20 cellular contexts compared by ENCODE assay signal in the genomic region with DNA sequence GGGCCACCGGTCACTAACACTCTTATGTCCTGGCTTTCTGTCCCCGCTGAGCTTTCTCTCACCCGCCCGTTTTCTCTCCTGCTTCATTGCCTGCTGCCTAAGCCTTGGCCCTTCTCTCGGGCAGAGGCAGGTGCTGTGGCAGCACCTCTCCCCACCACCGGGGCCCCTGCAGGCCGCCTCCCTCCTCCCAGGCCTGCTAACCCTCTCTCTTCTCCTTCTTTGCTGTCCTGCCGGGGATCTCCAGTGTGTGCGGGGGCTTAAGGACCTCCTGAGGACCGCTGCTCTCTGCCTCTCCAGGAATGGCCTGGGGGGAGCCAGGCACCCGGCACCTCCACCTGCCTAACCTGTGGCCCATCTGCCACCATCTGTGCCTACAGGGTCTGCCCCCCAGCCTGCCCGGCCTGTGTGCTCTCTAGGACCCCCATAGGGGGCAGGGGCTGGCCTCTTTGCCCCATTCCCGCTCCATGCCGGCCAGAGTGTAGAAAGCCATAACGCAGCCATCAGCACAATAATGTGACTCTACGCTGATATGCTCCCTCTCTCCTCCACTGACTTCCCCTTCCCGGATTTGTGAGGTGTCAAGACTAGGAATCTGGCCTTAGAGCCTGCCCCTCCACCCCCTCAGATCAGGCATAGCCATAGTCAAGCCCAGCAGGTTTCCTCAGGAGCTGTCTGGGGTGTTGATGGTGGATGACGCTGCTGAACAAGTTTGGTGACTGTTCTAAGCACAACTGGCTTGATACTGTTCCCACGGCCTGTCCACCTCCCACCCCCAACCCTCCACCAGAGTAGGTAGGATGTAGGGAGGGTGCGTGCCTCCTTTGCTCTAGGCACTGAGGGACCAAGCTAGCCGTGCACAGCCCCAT. TPM values are rescaled to one million over a fixed set of nuclear protein-coding genes. Genes with fewer than 3 reads are reported as not detected.
DNase-seq lines count a peak whose midpoint lies in the region; ATAC-seq and TF ChIP-seq lines count a peak whose summit lies in the region.
"Had no signal": no experiment of that assay in that cellular context is flagged by ENCODE, and none has a peak within 500 bp of the region (broad histone marks: within the 10 kb centered on the region; RNA-seq: fewer than 3 reads in every experiment).

No MANE protein-coding gene starts in this region.

- no peak for DNase-seq in activated CD8-positive, alpha-beta memory T cell treated with anti-CD3 and anti-CD28 coated beads, Interleukin-2, amount 10 ng/mL, durations not matched to agents 7 days and 5 days
- no peak for DNase-seq in activated CD8-positive, alpha-beta memory T cell treated with anti-CD3 and anti-CD28 coated beads, Interleukin-2, amount 50 U/mL, for 48 hours
- DNase-seq in epithelial cell of prostate (ENCODE audit: low read depth, low spot score) (peak; percentile 83), suprapubic skin (ENCODE audit: low spot score in 2 of 2) (no peak), NCI-H446 (lab: John Stamatoyannopoulos, UW) (no peak), hippocampal formation (lab: John Stamatoyannopoulos, UW) (no peak)
- DNase-seq: activated B cell treated with CpG ODN at 0.5 μM for 24 hours; CD4-positive, alpha-beta T cell; immature natural killer cell; NCI-H1436 treated with DMSO at 0.1 percent for 48 hours; NCI-H69; nephron progenitor cell; Peyer's patch; stimulated activated CD4-positive, alpha-beta T cell treated with anti-CD3 and anti-CD28 coated beads, Interleukin-4, amount 100 ng/mL, for 24 hours; T-cell had no signal

- H3K27me3 Mint-ChIP-seq in activated CD8-positive, alpha-beta memory T cell treated with anti-CD3 and anti-CD28 coated beads, Interleukin-2, amount 10 ng/mL, durations not matched to agents 7 days and 5 days = no peaks in the 10 kb centered on the region
- H3K27me3 Mint-ChIP-seq: activated B cell treated with CpG ODN at 0.5 μM for 24 hours; activated naive CD4-positive, alpha-beta T cell treated with anti-CD3 and anti-CD28 coated beads, Interleukin-2, amount 50 U/mL, for 24 hours; CD4-positive, alpha-beta T cell; memory B cell; T-cell had no signal

- no peak for TF ChIP-seq POLR2A in suprapubic skin (IDR thresholded peaks at IDR 0.05)

- H3K4me1 Mint-ChIP-seq in activated CD8-positive, alpha-beta memory T cell treated with anti-CD3 and anti-CD28 coated beads, Interleukin-2, amount 10 ng/mL, durations not matched to agents 7 days and 5 days = peaks cover 3% of the 10 kb centered on the region
- H3K4me1 Mint-ChIP-seq: activated B cell treated with CpG ODN at 0.5 μM for 24 hours, memory B cell had no signal

- no peaks in the 10 kb centered on the region for H3K27me3 ChIP-seq in suprapubic skin
- H3K27me3 ChIP-seq: gastroesophageal sphincter, Peyer's patch had no signal

- H3K4me3 ChIP-seq in suprapubic skin = no peak overlapping the region
- H3K4me3 ChIP-seq: gastroesophageal sphincter, Peyer's patch had no signal

- ATAC-seq in activated CD8-positive, alpha-beta memory T cell treated with anti-CD3 and anti-CD28 coated beads, Interleukin-2, amount 10 ng/mL, durations not matched to agents 7 days and 5 days = no peak
- ATAC-seq: gastroesophageal sphincter, sciatic nerve, T-cell had no signal

- H3K9me3 Mint-ChIP-seq in activated CD8-positive, alpha-beta memory T cell treated with anti-CD3 and anti-CD28 coated beads, Interleukin-2, amount 10 ng/mL, durations not matched to agents 7 days and 5 days (ENCODE audit: low read depth) = no peaks in the 10 kb centered on the region
- H3K9me3 Mint-ChIP-seq: activated B cell treated with CpG ODN at 0.5 μM for 24 hours; activated naive CD4-positive, alpha-beta T cell treated with anti-CD3 and anti-CD28 coated beads, Interleukin-2, amount 50 U/mL, for 24 hours; CD4-positive, alpha-beta T cell; immature natural killer cell; memory B cell; nephron progenitor cell; T-cell had no signal

- H3K36me3 ChIP-seq in suprapubic skin = peaks cover 10% of the 10 kb centered on the region

- no peak for TF ChIP-seq CTCF in suprapubic skin (IDR thresholded peaks at IDR 0.05)

- H3K9me3 ChIP-seq in suprapubic skin = no peaks in the 10 kb centered on the region
- H3K9me3 ChIP-seq: gastroesophageal sphincter, Peyer's patch had no signal

- peaks cover 21% of the 10 kb centered on the region for H3K36me3 Mint-ChIP-seq in activated CD8-positive, alpha-beta memory T cell treated with anti-CD3 and anti-CD28 coated beads, Interleukin-2, amount 10 ng/mL, durations not matched to agents 7 days and 5 days

- WGBS in suprapubic skin = 62% methylated on average over 18 of the region's 21 CpGs

- peaks cover 84% of the 10 kb centered on the region for H3K4me1 ChIP-seq in suprapubic skin

- peak overlapping the region; percentile 50 for H3K27ac Mint-ChIP-seq in activated CD8-positive, alpha-beta memory T cell treated with anti-CD3 and anti-CD28 coated beads, Interleukin-2, amount 10 ng/mL, durations not matched to agents 7 days and 5 days
- H3K27ac Mint-ChIP-seq: activated B cell treated with CpG ODN at 0.5 μM for 24 hours; activated naive CD4-positive, alpha-beta T cell treated with anti-CD3 and anti-CD28 coated beads, Interleukin-2, amount 50 U/mL, for 24 hours; CD4-positive, alpha-beta T cell; memory B cell; T-cell had no signal

- no peak overlapping the region for H3K4me3 Mint-ChIP-seq in activated CD8-positive, alpha-beta memory T cell treated with anti-CD3 and anti-CD28 coated beads, Interleukin-2, amount 10 ng/mL, durations not matched to agents 7 days and 5 days
- H3K4me3 Mint-ChIP-seq: activated B cell treated with CpG ODN at 0.5 μM for 24 hours; activated naive CD4-positive, alpha-beta T cell treated with anti-CD3 and anti-CD28 coated beads, Interleukin-2, amount 50 U/mL, for 24 hours; CD4-positive, alpha-beta T cell; immature natural killer cell; memory B cell; nephron progenitor cell; T-cell had no signal

- CTCF ChIA-PET in activated CD8-positive, alpha-beta memory T cell treated with anti-CD3 and anti-CD28 coated beads, Interleukin-2, amount 10 ng/mL, durations not matched to agents 7 days and 5 days (lab: Charles Lee) = interaction anchor here (0.6 to 2.8 kb wide), 5 partner anchors 12 to 357 kb away, joined by 3 to 10 read pairs (median 3); no protein-coding TSS in a partner anchor

- peak overlapping the region; percentile 99 for H3K27ac ChIP-seq in epithelial cell of prostate
- peak overlapping the region; percentile 83 for H3K27ac ChIP-seq in suprapubic skin
- H3K27ac ChIP-seq: gastroesophageal sphincter, Peyer's patch had no signal

- TF ChIP-seq EP300 in suprapubic skin (IDR thresholded peaks at IDR 0.05) = no peak

RNA-seq across cellular contexts. Expression of gene SFN, which starts 6.1 kb away (rescaled TPM):
- total RNA-seq in activated CD8-positive, alpha-beta memory T cell treated with anti-CD3 and anti-CD28 coated beads, Interleukin-2, amount 10 ng/mL, durations not matched to agents 7 days and 5 days = under 1 TPM in 1 of 2 experiments, not detected in 1; 0.73 TPM
- 1,000 to 10,000 TPM in 1 of 4 donors, 100 to 1,000 TPM in 3; 364 to 1,347 (median 744) TPM for total RNA-seq in suprapubic skin
- total RNA-seq: A673 had no signal

RNA-seq across cellular contexts. Expression of gene ZDHHC18, which starts 30.3 kb away (rescaled TPM):
- total RNA-seq in activated CD8-positive, alpha-beta memory T cell treated with anti-CD3 and anti-CD28 coated beads, Interleukin-2, amount 10 ng/mL, durations not matched to agents 7 days and 5 days = 10 to 100 TPM; 53.1 to 54.9 TPM
- 10 to 100 TPM; 23.7 to 38.5 (median 31.4) TPM for total RNA-seq in suprapubic skin

RNA-seq across cellular contexts. Expression of gene GPN2, which starts 33.2 kb away (rescaled TPM):
- total RNA-seq in activated CD8-positive, alpha-beta memory T cell treated with anti-CD3 and anti-CD28 coated beads, Interleukin-2, amount 10 ng/mL, durations not matched to agents 7 days and 5 days = 10 to 100 TPM; 32.9 to 41.1 TPM
- 10 to 100 TPM; 13.2 to 25.3 (median 18.8) TPM for total RNA-seq in suprapubic skin

RNA-seq across cellular contexts. Expression of gene GPATCH3, which starts 43.4 kb away (rescaled TPM):
- 10 to 100 TPM; 15.0 to 17.0 TPM for total RNA-seq in activated CD8-positive, alpha-beta memory T cell treated with anti-CD3 and anti-CD28 coated beads, Interleukin-2, amount 10 ng/mL, durations not matched to agents 7 days and 5 days
- total RNA-seq in suprapubic skin = 10 to 100 TPM; 14.1 to 20.5 (median 15.8) TPM

RNA-seq across cellular contexts. Expression of gene NR0B2, which starts 56.9 kb away (rescaled TPM):
- not detected for total RNA-seq in activated CD8-positive, alpha-beta memory T cell treated with anti-CD3 and anti-CD28 coated beads, Interleukin-2, amount 10 ng/mL, durations not matched to agents 7 days and 5 days
- not detected for total RNA-seq in suprapubic skin
- total RNA-seq: A673; activated B cell treated with CpG ODN at 0.5 μM for 24 hours; CD4-positive, alpha-beta T cell; gastroesophageal sphincter; sciatic nerve; T-cell had no signal

Comparison
In these comparisons a context has a peak if more than half of its experiments do, and no peak if none do; other contexts are left out.
1. RNA of gene SFN, which starts 6.1 kb away (total RNA-seq): 364 to 1,347 TPM in suprapubic skin; 0.73 TPM in activated CD8-positive, alpha-beta memory T cell treated with anti-CD3 and anti-CD28 coated beads, Interleukin-2, amount 10 ng/mL, durations not matched to agents 7 days and 5 days; every median in the first group is over 100 times any median in the second.